In the genomic region with DNA sequence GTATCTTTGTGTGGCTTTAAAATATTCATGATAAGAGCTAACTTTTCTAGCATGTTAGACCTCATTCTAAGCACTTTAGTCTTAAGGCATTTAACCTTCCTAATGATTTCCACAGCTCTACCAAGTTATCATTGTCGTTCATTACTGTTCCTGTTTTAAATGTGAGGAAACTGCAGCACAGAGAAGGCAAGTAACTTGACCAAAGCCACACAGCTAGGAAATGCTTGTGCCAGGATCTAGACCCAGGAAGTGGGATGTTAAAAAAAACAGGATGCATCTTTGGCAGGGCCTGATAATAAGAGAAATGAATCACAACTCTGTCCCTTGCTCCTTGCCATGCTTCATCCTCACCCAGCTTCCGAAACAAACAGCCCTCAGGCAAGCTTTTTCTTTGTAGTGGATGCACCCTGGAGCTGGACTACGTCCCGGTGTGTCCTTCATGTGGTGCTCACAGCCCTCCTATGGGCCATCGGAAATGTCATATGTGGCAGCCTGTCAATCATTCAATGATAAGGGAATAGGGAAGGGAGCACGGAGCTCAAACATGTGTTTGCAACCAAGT, we compare ENCODE assay signal across 17 cellular contexts.
DNase-seq lines count a peak whose midpoint lies in the region; ATAC-seq, FAIRE-seq and TF ChIP-seq lines count a peak whose summit lies in the region.
"Had no signal": no experiment of that assay in that cellular context is flagged by ENCODE, and none has a peak within 500 bp of the region (broad histone marks: within the 10 kb centered on the region; RNA-seq: fewer than 3 reads in every experiment).

No MANE protein-coding gene starts in this region.

- POLR2A ChIA-PET in MCF 10A (lab: Yijun Ruan, JAX) (interaction anchor here (1.1 kb wide), 1 partner anchor 59 kb away, joined by 3 read pairs; no protein-coding TSS in a partner anchor), K562 (lab: Yijun Ruan, JAX) (interaction anchor here (0.6 to 0.9 kb wide), 2 partner anchors 12 to 227 kb away, joined by 4 read pairs; no protein-coding TSS in a partner anchor), Caco-2 (lab: Charles Lee) (no interaction called here)

- intact Hi-C loops in MCF 10A (cut with micrococcal nuclease) (loop anchor here (10.0 kb wide), 1 partner anchor 186 kb away; no protein-coding TSS in a partner anchor), mammary epithelial cell (cut with micrococcal nuclease) (no loop called here), K562 (cut with micrococcal nuclease) (loop anchor here (5.0 to 10.0 kb wide), 2 partner anchors 126 to 234 kb away; no protein-coding TSS in a partner anchor), Caco-2 (cut with micrococcal nuclease; ENCODE audit: unreplicated experiment) (loop anchor here (10.0 kb wide), 1 partner anchor 186 kb away; no protein-coding TSS in a partner anchor)

- BruUV-seq in MCF 10A (replicated peaks; lab: Mats Ljungman, UMichigan) (no TSS peak), mammary epithelial cell (replicated peaks; lab: Mats Ljungman, UMichigan) (no TSS peak), K562 (replicated peaks; lab: Mats Ljungman, UMichigan) (no TSS peak), Caco-2 (replicated peaks; lab: Mats Ljungman, UMichigan) (no TSS peak)

- 73% methylated on average over 6 of the region's 6 CpGs for WGBS in mammary epithelial cell (ENCODE audit: low coverage, missing lambda C conversion rate)
- 46% methylated on average over 6 of the region's 6 CpGs for WGBS in K562 (ENCODE audit: insufficient coverage, low coverage, missing lambda C conversion rate)

- H3K36me3 ChIP-seq in mammary epithelial cell (ENCODE audit: insufficient read depth, low read length) (no peaks in the 10 kb centered on the region), K562 (ENCODE audit: control insufficient read depth, insufficient read depth, low read length) (no peaks in the 10 kb centered on the region), Caco-2 (ENCODE audit: control insufficient read depth, insufficient read depth, low read length) (no peaks in the 10 kb centered on the region)
- H3K36me3 ChIP-seq: BLaER1 had no signal

- H3K27me3 Mint-ChIP-seq in MCF 10A (ENCODE audit: insufficient read depth, unreplicated experiment) (no peaks in the 10 kb centered on the region), Caco-2 (ENCODE audit: insufficient read depth, unreplicated experiment) (no peaks in the 10 kb centered on the region)

- H3K4me1 ChIP-seq in mammary epithelial cell (ENCODE audit: insufficient read depth, low read length) (peaks cover 4% of the 10 kb centered on the region), K562 (replicated peaks in 1 of 2; ENCODE audit: control insufficient read depth in 2 of 2, insufficient read depth in 2 of 2, low read length in 2 of 2) (peaks cover 5 to 19% of the 10 kb centered on the region in 2 experiments; a peak in 4 of 5 replicates), Caco-2 (no peaks in the 10 kb centered on the region)

- H3K9ac ChIP-seq in mammary epithelial cell (ENCODE audit: insufficient read depth, low read length): no peak overlapping the region
- H3K9ac ChIP-seq in K562 (ENCODE audit: insufficient read depth in 1 of 2, low read depth in 2 of 2, low read length in 2 of 2): no peak overlapping the region
- H3K9ac ChIP-seq: BLaER1, KMS-11 had no signal

- H3K4me3 ChIP-seq in mammary epithelial cell (replicated peaks in 1 of 3; ENCODE audit: insufficient read depth in 1 of 3, low read depth in 2 of 3, low read length in 3 of 3) (no peak overlapping the region), K562 (no peak overlapping the region), Caco-2 (ENCODE audit: low read depth, low read length) (no peak overlapping the region)
- H3K4me3 ChIP-seq: BLaER1 had no signal

- H3K27me3 ChIP-seq in mammary epithelial cell (ENCODE audit: insufficient read depth, low read length) (no peaks in the 10 kb centered on the region), K562 (ENCODE audit: control insufficient read depth in 2 of 2, insufficient read depth in 2 of 2, low read length in 2 of 2) (no peaks in the 10 kb centered on the region), Caco-2 (replicated peaks; ENCODE audit: control insufficient read depth, insufficient read depth, low read length) (no peaks in the 10 kb centered on the region)
- H3K27me3 ChIP-seq: BLaER1 had no signal

- H3K27ac ChIP-seq in mammary epithelial cell (ENCODE audit: insufficient read depth, low read depth, low read length) (no peak overlapping the region), K562 (ENCODE audit: extremely low read depth, low read depth, low read length) (no peak overlapping the region)
- H3K27ac ChIP-seq: 22Rv1, BLaER1, KMS-11 had no signal

- no peak for TF ChIP-seq POLR2A in K562 (conservative IDR thresholded peaks at IDR 0.05)

- TF ChIP-seq EP300 in K562 (IDR thresholded peaks at IDR 0.05; ENCODE audit: low read length): no peak

- no peak for TF ChIP-seq RAD21 in K562 (CRISPR knock-in tag; conservative IDR thresholded peaks at IDR 0.05 in 1 of 2, IDR thresholded peaks at IDR 0.05 in 1 of 2)

- H3K27ac Mint-ChIP-seq in MCF 10A (ENCODE audit: low read depth, unreplicated experiment) (no peak overlapping the region), Caco-2 (ENCODE audit: unreplicated experiment) (no peak overlapping the region)
- H3K27ac Mint-ChIP-seq: CD8-positive, alpha-beta memory T cell; IgD-negative memory B cell had no signal

- no peaks in the 10 kb centered on the region for H3K9me3 Mint-ChIP-seq in MCF 10A (ENCODE audit: unreplicated experiment)
- no peaks in the 10 kb centered on the region for H3K9me3 Mint-ChIP-seq in Caco-2 (ENCODE audit: unreplicated experiment)
- H3K9me3 Mint-ChIP-seq: CD8-positive, alpha-beta memory T cell; IgD-negative memory B cell had no signal

- H3K4me1 Mint-ChIP-seq in MCF 10A (ENCODE audit: insufficient read depth, unreplicated experiment) (peaks cover 16% of the 10 kb centered on the region), Caco-2 (ENCODE audit: low read depth, unreplicated experiment) (no peaks in the 10 kb centered on the region)
- H3K4me1 Mint-ChIP-seq: CD8-positive, alpha-beta memory T cell; IgD-negative memory B cell had no signal

- no peak overlapping the region for H2AFZ ChIP-seq in mammary epithelial cell (ENCODE audit: low read depth, low read length)
- no peak overlapping the region for H2AFZ ChIP-seq in K562 (ENCODE audit: low read depth, low read length)

- no peak for FAIRE-seq in K562 (lab: Jason Lieb, UNC)
- FAIRE-seq: GM12892 had no signal

- H3K79me2 ChIP-seq in mammary epithelial cell (ENCODE audit: insufficient read depth, low read length) (no peaks in the 10 kb centered on the region), K562 (ENCODE audit: control insufficient read depth, insufficient read depth, low read length) (no peaks in the 10 kb centered on the region)

- H3K9me1 ChIP-seq in K562 (ENCODE audit: control insufficient read depth, insufficient read depth, low read length): no peaks in the 10 kb centered on the region

- H3K9me3 ChIP-seq in mammary epithelial cell (replicated peaks; ENCODE audit: insufficient read depth, low read length) (no peaks in the 10 kb centered on the region), K562 (replicated peaks; ENCODE audit: control insufficient read depth, insufficient read depth, low read depth, low read length) (no peaks in the 10 kb centered on the region), Caco-2 (no peaks in the 10 kb centered on the region)
- H3K9me3 ChIP-seq: BLaER1 had no signal

- H3K36me3 Mint-ChIP-seq in MCF 10A (ENCODE audit: insufficient read depth, unreplicated experiment): no peaks in the 10 kb centered on the region
- no peaks in the 10 kb centered on the region for H3K36me3 Mint-ChIP-seq in Caco-2 (ENCODE audit: insufficient read depth, unreplicated experiment)
- H3K36me3 Mint-ChIP-seq: CD8-positive, alpha-beta memory T cell; IgD-negative memory B cell had no signal

- in situ Hi-C loops in mammary epithelial cell (cut with MboI; ENCODE audit: low sequenced_read_pairs in 2 of 2) (no loop called here), K562 (cut with MboI) (no loop called here)

- H3K4me2 ChIP-seq in mammary epithelial cell (ENCODE audit: insufficient read depth, low read depth, low read length) (no peak overlapping the region), K562 (ENCODE audit: insufficient read depth, low read length) (no peak overlapping the region)
- H3K4me2 ChIP-seq: BLaER1, KMS-11 had no signal

- dilution Hi-C loops in mammary epithelial cell (cut with HindIII; ENCODE audit: low sequenced_read_pairs): no loop called here

- TF ChIP-seq CTCF in MCF 10A (IDR thresholded peaks at IDR 0.05; ENCODE audit: unreplicated experiment) (no peak), mammary epithelial cell (conservative IDR thresholded peaks at IDR 0.05 in 1 of 2, IDR thresholded peaks at IDR 0.05 in 1 of 2; ENCODE audit: extremely low read depth in 1 of 2, insufficient read depth in 1 of 2, low read depth in 1 of 2, low read length in 2 of 2) (no peak), K562 (IDR thresholded peaks at IDR 0.05 in 2 of 3, conservative IDR thresholded peaks at IDR 0.05 in 1 of 3; ENCODE audit: insufficient read depth in 2 of 3, low read depth in 1 of 3, low read length in 3 of 3) (no peak), Caco-2 (IDR thresholded peaks at IDR 0.05; ENCODE audit: insufficient read depth in 1 of 2, low read depth in 1 of 2, low read length in 1 of 2, severe bottlenecking in 1 of 2, unreplicated experiment in 1 of 2) (no peak)

- no peaks in the 10 kb centered on the region for H4K20me1 ChIP-seq in mammary epithelial cell (ENCODE audit: insufficient read depth, low read length)
- no peaks in the 10 kb centered on the region for H4K20me1 ChIP-seq in K562 (replicated peaks; ENCODE audit: control insufficient read depth, insufficient read depth, low read length)
- H4K20me1 ChIP-seq: BLaER1 had no signal

- H3K4me3 Mint-ChIP-seq in MCF 10A (ENCODE audit: unreplicated experiment) (no peak overlapping the region), Caco-2 (ENCODE audit: unreplicated experiment) (no peak overlapping the region)
- H3K4me3 Mint-ChIP-seq: CD8-positive, alpha-beta memory T cell; IgD-negative memory B cell had no signal

- ATAC-seq in K562: no peak
- ATAC-seq in GM19351 (IDR thresholded peaks at IDR 0.05; ENCODE audit: unreplicated experiment): no peak

- DNase-seq in MCF 10A (ENCODE audit: unreplicated experiment): peak; percentile 72
- DNase-seq in mammary epithelial cell: no peak
- peak; percentile 76 for DNase-seq in M059J (ENCODE audit: low read depth)
- DNase-seq in K562 (ENCODE audit: extremely low read depth in 1 of 4, low spot score in 3 of 4): no peak
- DNase-seq in NCI-H2171 (lab: John Stamatoyannopoulos, UW): no peak
- DNase-seq in dermis blood vessel endothelial cell: no peak
- no peak for DNase-seq in Caco-2
- DNase-seq: AML-193; CD8-positive, alpha-beta memory T cell; GDM1; HCEC 1CT had no signal

- CTCF ChIA-PET in MCF 10A (lab: Yijun Ruan, JAX) (interaction anchor here (0.5 to 1.5 kb wide), 4 partner anchors 16 to 340 kb away, joined by 3 to 7 read pairs (median 3); no protein-coding TSS in a partner anchor), mammary epithelial cell (lab: Charles Lee; ENCODE audit: low non-redundant PET) (no interaction called here), K562 (lab: Yijun Ruan, JAX; ENCODE audit: low intra/inter-chr PET ratio) (no interaction called here), Caco-2 (lab: Charles Lee) (interaction anchor here (0.6 kb wide), 1 partner anchor 955 kb away, joined by 3 read pairs; no protein-coding TSS in a partner anchor)

Comparison
In these comparisons a context has a peak if more than half of its experiments do, and no peak if none do; other contexts are left out.
1. DNase-seq: peak in MCF 10A (single experiment) and M059J (single experiment); none in mammary epithelial cell (single experiment), K562 (0 of 4), NCI-H2171 (single experiment), dermis blood vessel endothelial cell (single experiment) and Caco-2 (0 of 2).
2. CTCF ChIA-PET loops: an anchor here in MCF 10A (0.5 to 1.5 kb wide) and Caco-2 (0.6 kb wide); none called in mammary epithelial cell and K562.